In the genomic region with DNA sequence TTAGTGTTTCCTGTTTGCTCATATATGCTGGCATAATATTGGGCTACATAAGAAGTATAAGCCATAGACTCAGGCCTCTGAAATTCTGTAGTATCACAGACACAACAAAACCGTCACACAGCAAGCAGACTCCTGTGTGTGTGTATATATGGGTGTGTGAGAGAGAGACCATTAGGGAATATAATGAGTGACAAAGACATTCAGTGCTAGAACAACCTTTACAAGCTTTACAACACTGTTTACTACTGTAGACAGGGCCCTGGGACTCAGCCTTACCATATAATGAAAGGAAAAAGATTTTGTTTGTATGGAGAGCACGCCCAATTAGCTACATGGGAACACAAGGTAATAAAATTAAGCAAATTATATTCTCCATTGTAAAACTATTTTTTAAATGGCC, we compare ENCODE assay signal across 24 cellular contexts.
"Had no signal": no experiment of that assay in that cellular context is flagged by ENCODE, and none has a peak within 500 bp of the region (broad histone marks: within the 10 kb centered on the region; RNA-seq: fewer than 3 reads in every experiment).

No MANE protein-coding gene starts in this region.

- ATAC-seq: effector memory CD8-positive, alpha-beta T cell; esophagus mucosa; foreskin keratinocyte; gastrocnemius medialis; gastroesophageal sphincter; heart left ventricle; heart right ventricle had no signal

- DNase-seq: colonic mucosa; cortex of kidney; dermis blood vessel endothelial cell; dorsolateral prefrontal cortex; effector CD4-positive, alpha-beta T cell; effector CD8-positive, alpha-beta T cell; effector memory CD4-positive, alpha-beta T cell; effector memory CD8-positive, alpha-beta T cell; endodermal cell; erythroblast; esophagus squamous epithelium; foreskin fibroblast; foreskin keratinocyte; foreskin melanocyte; gastrocnemius medialis; glutamatergic neuron; head of caudate nucleus; heart left ventricle; heart right ventricle had no signal

- H3K4me3 ChIP-seq: colonic mucosa, coronary artery, dorsolateral prefrontal cortex, esophagus muscularis mucosa, esophagus squamous epithelium, gastrocnemius medialis, gastroesophageal sphincter, heart left ventricle, heart right ventricle had no signal

- H3K27me3 ChIP-seq: colonic mucosa, esophagus squamous epithelium, foreskin keratinocyte, gastrocnemius medialis had no signal

- H3K9me3 ChIP-seq: colonic mucosa, esophagus muscularis mucosa, esophagus squamous epithelium, gastrocnemius medialis, gastroesophageal sphincter, heart left ventricle, heart right ventricle had no signal

- H3K4me1 ChIP-seq: colonic mucosa, esophagus muscularis mucosa, esophagus squamous epithelium, foreskin keratinocyte, gastrocnemius medialis, gastroesophageal sphincter, heart left ventricle, heart right ventricle had no signal

- H3K27ac ChIP-seq: colonic mucosa, coronary artery, dorsolateral prefrontal cortex, epithelial cell of prostate, esophagus muscularis mucosa, esophagus squamous epithelium, foreskin keratinocyte, gastrocnemius medialis, gastroesophageal sphincter, heart left ventricle, heart right ventricle had no signal

- H3K36me3 ChIP-seq: colonic mucosa, esophagus muscularis mucosa, esophagus squamous epithelium, gastrocnemius medialis, gastroesophageal sphincter, heart left ventricle, heart right ventricle had no signal
